ENCODE assay signal across 18 cellular contexts in genomic region chr7:14395860-14396259, GRCh38.
DNase-seq lines count a peak whose midpoint lies in the region; ATAC-seq, FAIRE-seq and TF ChIP-seq lines count a peak whose summit lies in the region.
"Had no signal": no experiment of that assay in that cellular context is flagged by ENCODE, and none has a peak within 500 bp of the region (broad histone marks: within the 10 kb centered on the region; RNA-seq: fewer than 3 reads in every experiment).

No MANE protein-coding gene starts in this region.

- no peak overlapping the region for H3K4me3 ChIP-seq in bronchial epithelial cell (ENCODE audit: low read depth, low read length)
- H3K4me3 ChIP-seq: GM23248 had no signal

- H3K36me3 ChIP-seq in bronchial epithelial cell (ENCODE audit: control insufficient read depth, insufficient read depth, low read length): no peaks in the 10 kb centered on the region

- TF ChIP-seq CTCF in bronchial epithelial cell (IDR thresholded peaks at IDR 0.05; ENCODE audit: insufficient read depth, low read length, severe bottlenecking) (no peak), foreskin keratinocyte (conservative IDR thresholded peaks at IDR 0.05) (no peak), type B pancreatic cell (conservative IDR thresholded peaks at IDR 0.05) (no peak)

- H3K4me1 ChIP-seq in foreskin keratinocyte: peaks cover 11% of the 10 kb centered on the region

- no peaks in the 10 kb centered on the region for H3K4me1 Mint-ChIP-seq in type B pancreatic cell (ENCODE audit: unreplicated experiment)
- H3K4me1 Mint-ChIP-seq: CD4-positive, alpha-beta memory T cell had no signal

- no peak overlapping the region for H3K4me3 Mint-ChIP-seq in type B pancreatic cell
- H3K4me3 Mint-ChIP-seq: CD4-positive, alpha-beta memory T cell had no signal

- peak; percentile 79 for ATAC-seq in foreskin keratinocyte
- no peak for ATAC-seq in GM18517 (IDR thresholded peaks at IDR 0.05; ENCODE audit: unreplicated experiment)

- H3K9me3 Mint-ChIP-seq in type B pancreatic cell: no peaks in the 10 kb centered on the region
- H3K9me3 Mint-ChIP-seq: CD4-positive, alpha-beta memory T cell had no signal

- H3K27me3 Mint-ChIP-seq in type B pancreatic cell: no peaks in the 10 kb centered on the region
- H3K27me3 Mint-ChIP-seq: CD4-positive, alpha-beta memory T cell had no signal

- H3K27ac Mint-ChIP-seq in type B pancreatic cell: no peak overlapping the region
- H3K27ac Mint-ChIP-seq: CD4-positive, alpha-beta memory T cell had no signal

- no peaks in the 10 kb centered on the region for H3K36me3 Mint-ChIP-seq in type B pancreatic cell
- H3K36me3 Mint-ChIP-seq: CD4-positive, alpha-beta memory T cell had no signal

- no peak overlapping the region for H3K27ac ChIP-seq in foreskin keratinocyte
- H3K27ac ChIP-seq: GM23248 had no signal

- FAIRE-seq in bronchial epithelial cell (lab: Jason Lieb, UNC) (no peak), GM19239 (lab: Jason Lieb, UNC) (no peak)
- FAIRE-seq: GM12892, H1 had no signal

- DNase-seq in ELR (ENCODE audit: low read depth) (peak; percentile 73), bronchial epithelial cell (ENCODE audit: low read depth) (peak; percentile 45), foreskin keratinocyte (peak in 1 of 2 donors; percentile 44), GM19239 (ENCODE audit: insufficient read length, low spot score) (no peak), type B pancreatic cell (ENCODE audit: extremely low spot score, unreplicated experiment) (no peak)
- DNase-seq: 8988T; C1 segment of cervical spinal cord; Calu3; CD4-positive, alpha-beta memory T cell; COR-L47; DMS53; DMS79 treated with DMSO at 0.1 percent for 48 hours; GM23248; H7; HCEC 1CT had no signal

- H3K27me3 ChIP-seq in bronchial epithelial cell (ENCODE audit: control insufficient read depth, insufficient read depth, low read length) (no peaks in the 10 kb centered on the region), foreskin keratinocyte (no peaks in the 10 kb centered on the region)

Comparison
In these comparisons a context has a peak if more than half of its experiments do, and no peak if none do; other contexts are left out.
1. DNase-seq: peak in ELR (single experiment) and bronchial epithelial cell (single experiment); none in GM19239 (single experiment) and type B pancreatic cell (single experiment).